Comparison of ENCODE assay signal across 12 cellular contexts in the genomic region with DNA sequence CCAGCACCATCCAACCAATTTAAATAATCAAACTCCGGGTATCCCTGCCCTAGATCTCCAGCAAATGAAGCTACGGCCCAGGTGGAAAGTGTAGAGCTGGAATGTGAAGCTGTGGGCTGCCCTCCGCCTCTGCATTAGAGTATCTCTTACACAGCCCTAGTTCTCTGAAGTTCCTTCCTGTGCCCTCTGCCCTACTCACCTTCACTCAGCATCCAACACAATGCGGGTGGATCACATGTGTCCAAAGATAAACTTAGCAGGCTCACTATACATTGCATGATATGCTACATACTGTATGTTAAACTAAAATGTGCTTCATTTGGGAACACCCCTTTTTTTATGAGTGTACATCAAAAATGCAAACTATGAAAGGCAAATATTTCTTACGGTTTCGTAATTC.
DNase-seq lines count a peak whose midpoint lies in the region; ATAC-seq and TF ChIP-seq lines count a peak whose summit lies in the region.
"Had no signal": no experiment of that assay in that cellular context is flagged by ENCODE, and none has a peak within 500 bp of the region (broad histone marks: within the 10 kb centered on the region; RNA-seq: fewer than 3 reads in every experiment).

No MANE protein-coding gene starts in this region.

- H3K27me3 ChIP-seq in Panc1 (ENCODE audit: control insufficient read depth, insufficient read depth, low read length) = no peaks in the 10 kb centered on the region
- no peaks in the 10 kb centered on the region for H3K27me3 ChIP-seq in CD4-positive, alpha-beta memory T cell (ENCODE audit: insufficient read depth, low read length)
- H3K27me3 ChIP-seq: tibial nerve had no signal

- peaks cover 2 to 5% of the 10 kb centered on the region in 2 donors for H3K27me3 Mint-ChIP-seq in CD4-positive, alpha-beta memory T cell

- H3K9me3 ChIP-seq in Panc1 (ENCODE audit: control insufficient read depth, insufficient read depth, low read depth, low read length) = no peaks in the 10 kb centered on the region
- no peaks in the 10 kb centered on the region for H3K9me3 ChIP-seq in CD4-positive, alpha-beta memory T cell (ENCODE audit: control insufficient read depth in 1 of 2, low read length in 2 of 2)
- H3K9me3 ChIP-seq: tibial nerve had no signal

- H3K9me3 Mint-ChIP-seq in CD4-positive, alpha-beta memory T cell = no peaks in the 10 kb centered on the region
- H3K9me3 Mint-ChIP-seq: T-helper 2 cell treated with Interferon-gamma antibody and Interleukin-4, amounts not matched to agents 5 μg/mL and 100 μg/mL, for 36 hours had no signal

- H3K27ac ChIP-seq in Panc1 (ENCODE audit: low read length) = no peak overlapping the region
- no peak overlapping the region for H3K27ac ChIP-seq in CD4-positive, alpha-beta memory T cell (ENCODE audit: low read depth, low read length)
- H3K27ac ChIP-seq: dorsolateral prefrontal cortex, tibial nerve had no signal

- DNase-seq in GM12865 (ENCODE audit: low read depth) = peak; percentile 8
- no peak for DNase-seq in Panc1 (ENCODE audit: low read depth, low spot score)
- DNase-seq in left kidney (ENCODE audit: low read depth, low spot score) = peak; percentile 67
- no peak for DNase-seq in CD4-positive, alpha-beta memory T cell
- DNase-seq in stimulated activated CD4-positive, alpha-beta T cell treated with anti-CD3 and anti-CD28 coated beads, Interleukin-12 subunit alpha, Interleukin-12 subunit beta, amount 100 ng/mL, for 4 hours = no peak
- no peak for DNase-seq in globus pallidus (ENCODE audit: low spot score)
- no peak for DNase-seq in nucleus accumbens (lab: John Stamatoyannopoulos, UW)
- DNase-seq: dorsolateral prefrontal cortex, NCI-H526 treated with DMSO at 0.1 percent for 48 hours had no signal

- BruUV-seq in Panc1 (replicated peaks; lab: Mats Ljungman, UMichigan) = no TSS peak

- H3K4me3 ChIP-seq in GM12865 (ENCODE audit: low read depth, low read length) (no peak overlapping the region), Panc1 (ENCODE audit: low read depth in 2 of 2, low read length in 2 of 2) (no peak overlapping the region)
- H3K4me3 ChIP-seq in CD4-positive, alpha-beta memory T cell (ENCODE audit: low read length in 2 of 2) = no peak overlapping the region
- H3K4me3 ChIP-seq: dorsolateral prefrontal cortex, tibial nerve had no signal

- in situ Hi-C loops in Panc1 (cut with HindIII; ENCODE audit: low pct_unique_long_range_greater_than_20kb, low sequenced_read_pairs) = no loop called here

- H3K27ac Mint-ChIP-seq in CD4-positive, alpha-beta memory T cell = no peak overlapping the region

- intact Hi-C loops in Panc1 (cut with micrococcal nuclease; ENCODE audit: unreplicated experiment) = loop anchor here (10.0 kb wide), 1 partner anchor 62 kb away; no protein-coding TSS in a partner anchor
- intact Hi-C loops in CD4-positive, alpha-beta memory T cell (cut with micrococcal nuclease) = no loop called here

- peaks cover 5 to 11% (median 7%) of the 10 kb centered on the region in 4 donors for H3K4me1 Mint-ChIP-seq in CD4-positive, alpha-beta memory T cell

- peak; percentile 18 for ATAC-seq in GM21825 (IDR thresholded peaks at IDR 0.05; ENCODE audit: unreplicated experiment)
- peak; percentile 53 for ATAC-seq in Panc1

- CTCF ChIA-PET in Panc1 (lab: Charles Lee) = no interaction called here
- CTCF ChIA-PET in CD4-positive, alpha-beta memory T cell (lab: Charles Lee; ENCODE audit: partially characterized antibody) = no interaction called here

- no peaks in the 10 kb centered on the region for H3K36me3 ChIP-seq in Panc1 (ENCODE audit: control insufficient read depth, insufficient read depth, low read length)
- no peaks in the 10 kb centered on the region for H3K36me3 ChIP-seq in CD4-positive, alpha-beta memory T cell (ENCODE audit: insufficient read depth, low read length)
- H3K36me3 ChIP-seq: tibial nerve had no signal

- no peaks in the 10 kb centered on the region for H3K4me1 ChIP-seq in Panc1 (ENCODE audit: control insufficient read depth, insufficient read depth, low read length)
- peaks cover 7% of the 10 kb centered on the region for H3K4me1 ChIP-seq in CD4-positive, alpha-beta memory T cell (ENCODE audit: insufficient read depth, low read length)

- H3K36me3 Mint-ChIP-seq in CD4-positive, alpha-beta memory T cell = no peaks in the 10 kb centered on the region

- peak overlapping the region in 2 of 8 donors; percentile 0 to 17 for H3K4me3 Mint-ChIP-seq in CD4-positive, alpha-beta memory T cell
- H3K4me3 Mint-ChIP-seq: T-helper 2 cell treated with Interferon-gamma antibody and Interleukin-4, amounts not matched to agents 5 μg/mL and 100 μg/mL, for 36 hours had no signal

- POLR2A ChIA-PET in Panc1 (lab: Charles Lee) = no interaction called here
- POLR2A ChIA-PET in CD4-positive, alpha-beta memory T cell (lab: Charles Lee; ENCODE audit: partially characterized antibody) = no interaction called here

- TF ChIP-seq CTCF in GM12865 (IDR thresholded peaks at IDR 0.05; ENCODE audit: insufficient read depth, low read depth, low read length, missing control alignments) (no peak), Panc1 (IDR thresholded peaks at IDR 0.05) (no peak)

Comparison
In these comparisons a context has a peak if more than half of its experiments do, and no peak if none do; other contexts are left out.
1. DNase-seq: peak in GM12865 (single experiment) and left kidney (single experiment); none in Panc1 (single experiment), CD4-positive, alpha-beta memory T cell (0 of 5), stimulated activated CD4-positive, alpha-beta T cell treated with anti-CD3 and anti-CD28 coated beads, Interleukin-12 subunit alpha, Interleukin-12 subunit beta, amount 100 ng/mL, for 4 hours (single experiment), globus pallidus (single experiment) and nucleus accumbens (0 of 56).